In genomic region chr6:169726049-169726400, GRCh38 we compare ENCODE assay signal across 2 cellular contexts.
TF ChIP-seq lines count a peak whose summit lies in the region.

No MANE protein-coding gene starts in this region.

TF ChIP-seq in WTC11, 78 proteins besides CTCF, POLR2A, EP300 and RAD21:
- TF ChIP-seq GABPB1 (CRISPR knock-in tag; IDR thresholded peaks at IDR 0.05) (no peak), ARID4B (CRISPR knock-in tag; IDR thresholded peaks at IDR 0.05; ENCODE audit: borderline replicate concordance) (no peak), CREM (CRISPR knock-in tag; IDR thresholded peaks at IDR 0.05) (no peak), NR1H2 (CRISPR knock-in tag; IDR thresholded peaks at IDR 0.05) (no peak), GTF2I (CRISPR knock-in tag; conservative IDR thresholded peaks at IDR 0.05) (no peak), HMGXB4 (CRISPR knock-in tag; IDR thresholded peaks at IDR 0.05) (no peak), JAZF1 (CRISPR knock-in tag; IDR thresholded peaks at IDR 0.05) (no peak), NR2C2 (CRISPR knock-in tag; IDR thresholded peaks at IDR 0.05) (no peak), SMAD4 (CRISPR knock-in tag; IDR thresholded peaks at IDR 0.05) (no peak), MYBL2 (CRISPR knock-in tag; IDR thresholded peaks at IDR 0.05) (no peak), RORB (CRISPR knock-in tag; IDR thresholded peaks at IDR 0.05) (no peak), PREB (CRISPR knock-in tag; IDR thresholded peaks at IDR 0.05; ENCODE audit: borderline replicate concordance) (no peak), KAT7 (CRISPR knock-in tag; IDR thresholded peaks at IDR 0.05; ENCODE audit: borderline replicate concordance) (no peak), GRHL2 (CRISPR knock-in tag; IDR thresholded peaks at IDR 0.05; ENCODE audit: insufficient replicate concordance, severe bottlenecking) (no peak), E2F4 (CRISPR knock-in tag; IDR thresholded peaks at IDR 0.05; ENCODE audit: borderline replicate concordance, low read depth) (no peak), CDX4 (CRISPR knock-in tag; IDR thresholded peaks at IDR 0.05; ENCODE audit: borderline replicate concordance) (no peak), CREB1 (CRISPR knock-in tag; IDR thresholded peaks at IDR 0.05) (no peak)

TF ChIP-seq in endothelial cell of umbilical vein, 7 proteins besides CTCF, POLR2A, EP300 and RAD21:
- TF ChIP-seq EZH2 (IDR thresholded peaks at IDR 0.05; ENCODE audit: borderline replicate concordance, low read depth, low read length, severe bottlenecking), result no peak
- TF ChIP-seq JUN (IDR thresholded peaks at IDR 0.05; ENCODE audit: borderline replicate concordance, insufficient read depth, insufficient read length, low read depth), result no peak
